In genomic region chr14:50667491-50668007, GRCh38 we compare ENCODE assay signal across 9 cellular contexts. TPM values are rescaled to one million over a fixed set of nuclear protein-coding genes. Genes with fewer than 3 reads are reported as not detected.
A peak's percentile ranks its signal among the peaks of the same experiment; 100 is the strongest.
DNase-seq lines count a peak whose midpoint lies in the region; ATAC-seq, FAIRE-seq and TF ChIP-seq lines count a peak whose summit lies in the region.
"Had no signal": no experiment of that assay in that cellular context is flagged by ENCODE, and none has a peak within 500 bp of the region (broad histone marks: within the 10 kb centered on the region; RNA-seq: fewer than 3 reads in every experiment).

No MANE protein-coding gene starts in this region.

- no peak overlapping the region for H3K4me3 Mint-ChIP-seq in HFFc6
- H3K4me3 Mint-ChIP-seq: nephron had no signal

- H3K27ac ChIP-seq in cardiac muscle cell = peak overlapping the region; percentile 97
- peak overlapping the region; percentile 83 for H3K27ac ChIP-seq in K562 (ENCODE audit: extremely low read depth, low read depth, low read length)
- peak overlapping the region; percentile 82 for H3K27ac ChIP-seq in HepG2 (ENCODE audit: extremely low read length, insufficient read depth, low read length)
- H3K27ac ChIP-seq in thymus (ENCODE audit: low read depth) = peak overlapping the region; percentile 86

- no peak overlapping the region; the same call in 1 of the 2 replicates for H3K27ac Mint-ChIP-seq in HFFc6

- TF ChIP-seq EP300 in K562 (IDR thresholded peaks at IDR 0.05; ENCODE audit: low read length) (no peak), HepG2 (IDR thresholded peaks at IDR 0.05; ENCODE audit: low read depth in 2 of 2, low read length in 2 of 2) (no peak), HepG2 (CRISPR knock-in tag; IDR thresholded peaks at IDR 0.05; ENCODE audit: borderline replicate concordance) (no peak)

- POLR2A ChIA-PET in K562 (lab: Yijun Ruan, JAX) (interaction anchor here (1.4 kb wide), 1 partner anchor 18 kb away, joined by 11 read pairs; no protein-coding TSS in a partner anchor), HepG2 (lab: Yijun Ruan, JAX) (interaction anchor here (1.0 to 1.3 kb wide), 5 partner anchors 8 to 73 kb away, joined by 3 to 6 read pairs (median 4); no protein-coding TSS in a partner anchor)

- ATAC-seq in HG02678 (IDR thresholded peaks at IDR 0.05; ENCODE audit: unreplicated experiment) (peak; percentile 42), K562 (peak; percentile 56), HepG2 (peak; percentile 48)

- in situ Hi-C loops in K562 (cut with MboI) (no loop called here), HepG2 (cut with HindIII; ENCODE audit: extremely low pct_ligation_motif_present, low pct_unique_long_range_greater_than_20kb) (no loop called here)

- intact Hi-C loops in cardiac septum (cut with DNase I) (no loop called here), K562 (cut with micrococcal nuclease) (no loop called here), HepG2 (cut with micrococcal nuclease; ENCODE audit: unreplicated experiment) (loop anchor here (2.0 kb wide), 1 partner anchor 67 kb away; no protein-coding TSS in a partner anchor)

- H3K79me2 ChIP-seq in K562 (ENCODE audit: control insufficient read depth, insufficient read depth, low read length) (peaks cover 49% of the 10 kb centered on the region), HepG2 (ENCODE audit: insufficient read depth, low read length) (peaks cover 22% of the 10 kb centered on the region)

- no peak for DNase-seq in cardiac muscle cell (ENCODE audit: low read depth in 1 of 2, low spot score in 1 of 2)
- no peak for DNase-seq in cardiac septum (ENCODE audit: low spot score)
- DNase-seq in NCI-H69 (lab: John Stamatoyannopoulos, UW) = peak; percentile 82
- peak in 3 of 4 experiments; percentile 22 to 45 (median 25) for DNase-seq in K562 (ENCODE audit: extremely low read depth in 1 of 4, low spot score in 3 of 4)
- DNase-seq in HepG2 (ENCODE audit: low spot score) = no peak
- no peak for DNase-seq in HFFc6

- H3K36me3 Mint-ChIP-seq in HFFc6 (ENCODE audit: low read depth) = peaks cover 24% of the 10 kb centered on the region

- peaks cover 13% of the 10 kb centered on the region for H3K4me1 ChIP-seq in cardiac muscle cell (ENCODE audit: low read depth)
- H3K4me1 ChIP-seq in K562 (replicated peaks in 1 of 2; ENCODE audit: control insufficient read depth in 2 of 2, insufficient read depth in 2 of 2, low read length in 2 of 2) = peaks cover 0 to 2% of the 10 kb centered on the region in 2 experiments; a peak in 3 of 5 replicates
- peaks cover 40% of the 10 kb centered on the region for H3K4me1 ChIP-seq in HepG2 (ENCODE audit: insufficient read depth, low read length)
- no peaks in the 10 kb centered on the region for H3K4me1 ChIP-seq in thymus (ENCODE audit: control insufficient read depth, insufficient read depth, low read length)

- H3K9me3 ChIP-seq in cardiac muscle cell (ENCODE audit: low read depth) (no peaks in the 10 kb centered on the region), K562 (replicated peaks; ENCODE audit: control insufficient read depth, insufficient read depth, low read depth, low read length) (no peaks in the 10 kb centered on the region), HepG2 (ENCODE audit: low read length) (no peaks in the 10 kb centered on the region), thymus (ENCODE audit: control insufficient read depth) (no peaks in the 10 kb centered on the region)

- H3K27me3 ChIP-seq in cardiac muscle cell (no peaks in the 10 kb centered on the region), K562 (ENCODE audit: control insufficient read depth in 2 of 2, insufficient read depth in 2 of 2, low read length in 2 of 2) (no peaks in the 10 kb centered on the region), HepG2 (ENCODE audit: control insufficient read depth in 1 of 2, insufficient read depth in 2 of 2, low read length in 2 of 2) (no peaks in the 10 kb centered on the region), thymus (ENCODE audit: control insufficient read depth, insufficient read depth) (no peaks in the 10 kb centered on the region)

- H3K36me3 ChIP-seq in cardiac muscle cell (no peaks in the 10 kb centered on the region), K562 (ENCODE audit: control insufficient read depth, insufficient read depth, low read length) (peaks cover 10% of the 10 kb centered on the region; the same call in 2 of the 3 replicates), HepG2 (replicated peaks in 1 of 2; ENCODE audit: control insufficient read depth in 1 of 2, insufficient read depth in 2 of 2, low read length in 2 of 2) (peaks cover 0 to 2% of the 10 kb centered on the region in 2 experiments; a peak in 1 of 5 replicates), thymus (ENCODE audit: control insufficient read depth, insufficient read depth) (no peaks in the 10 kb centered on the region)

- H3K9ac ChIP-seq in K562 (ENCODE audit: insufficient read depth in 1 of 2, low read depth in 2 of 2, low read length in 2 of 2) (peak overlapping the region; percentile 70 to 93), HepG2 (ENCODE audit: insufficient read depth, low read depth, low read length) (peak overlapping the region; percentile 78)

- TF ChIP-seq POLR2A in K562 (conservative IDR thresholded peaks at IDR 0.05) (no peak), HepG2 (IDR thresholded peaks at IDR 0.05; ENCODE audit: insufficient read depth in 1 of 2, low read depth in 2 of 2, low read length in 2 of 2) (no peak)

- CTCF ChIA-PET in K562 (lab: Yijun Ruan, JAX; ENCODE audit: low intra/inter-chr PET ratio) = interaction anchor here (0.6 to 0.7 kb wide), 2 partner anchors 648 to 1034 kb away, joined by 3 read pairs; no protein-coding TSS in a partner anchor
- CTCF ChIA-PET in HepG2 (lab: Yijun Ruan, JAX; ENCODE audit: low intra/inter-chr PET ratio, low total read pairs) = no interaction called here

- H2AFZ ChIP-seq in K562 (ENCODE audit: low read depth, low read length) = 0 out of 2 replicates have a peak overlapping the region, but pooled peaks have one; percentile 32
- H2AFZ ChIP-seq in HepG2 (ENCODE audit: low read length) = peak overlapping the region; percentile 71

- no peaks in the 10 kb centered on the region for H3K9me3 Mint-ChIP-seq in HFFc6
- H3K9me3 Mint-ChIP-seq: nephron had no signal

- BruUV-seq in K562 (replicated peaks; lab: Mats Ljungman, UMichigan) = no TSS peak
- TSS peak; percentile 44 for BruUV-seq in HepG2 (replicated peaks; lab: Mats Ljungman, UMichigan)

- peak overlapping the region; percentile 87 for H3K4me3 ChIP-seq in cardiac muscle cell
- H3K4me3 ChIP-seq in K562 = peak overlapping the region; percentile 71
- peak overlapping the region; percentile 84 to 91 (median 85) for H3K4me3 ChIP-seq in HepG2 (replicated peaks in 1 of 3; ENCODE audit: insufficient read depth in 1 of 3, low read depth in 2 of 3, low read length in 3 of 3)
- H3K4me3 ChIP-seq in thymus (ENCODE audit: low read length) = peak overlapping the region; percentile 84

- WGBS in K562 (ENCODE audit: insufficient coverage, low coverage, missing lambda C conversion rate) = under 1% methylated on average over 24 of the region's 30 CpGs
- WGBS in HepG2 (ENCODE audit: low lambda C conversion rate) = under 1% methylated on average over 27 of the region's 30 CpGs
- whole genome bisulfite sequencing in thymus = under 1% methylated on average over 30 of the region's 30 CpGs

- H3K4me2 ChIP-seq in K562 (ENCODE audit: insufficient read depth, low read length) (peak overlapping the region; percentile 88), HepG2 (ENCODE audit: low read depth, low read length) (peak overlapping the region; percentile 79)

- H3K27me3 Mint-ChIP-seq in HFFc6 (ENCODE audit: insufficient read depth) = no peaks in the 10 kb centered on the region; the same call in 1 of the 2 replicates

- FAIRE-seq in K562 (lab: Jason Lieb, UNC) = no peak
- no peak for FAIRE-seq in HepG2 (lab: Jason Lieb, UNC)

- TF ChIP-seq RAD21 in K562 (CRISPR knock-in tag; conservative IDR thresholded peaks at IDR 0.05 in 1 of 2, IDR thresholded peaks at IDR 0.05 in 1 of 2) (no peak), HepG2 (CRISPR knock-in tag; IDR thresholded peaks at IDR 0.05) (no peak)

- peaks cover 19% of the 10 kb centered on the region for H3K4me1 Mint-ChIP-seq in HFFc6 (ENCODE audit: low read depth)

- no peaks in the 10 kb centered on the region for H3K9me1 ChIP-seq in K562 (ENCODE audit: control insufficient read depth, insufficient read depth, low read length)

- TF ChIP-seq CTCF in cardiac muscle cell (IDR thresholded peaks at IDR 0.05; ENCODE audit: low read depth, low read length) (no peak), K562 (IDR thresholded peaks at IDR 0.05 in 2 of 3, conservative IDR thresholded peaks at IDR 0.05 in 1 of 3; ENCODE audit: insufficient read depth in 2 of 3, low read depth in 1 of 3, low read length in 3 of 3) (no peak), HepG2 (CRISPR knock-in tag; IDR thresholded peaks at IDR 0.05) (no peak; the same call in 1 of the 2 replicates), HFFc6 (IDR thresholded peaks at IDR 0.05) (no peak)

- H4K20me1 ChIP-seq in K562 (replicated peaks; ENCODE audit: control insufficient read depth, insufficient read depth, low read length) = no peaks in the 10 kb centered on the region
- H4K20me1 ChIP-seq in HepG2 (ENCODE audit: insufficient read depth, low read length) = peaks cover 2% of the 10 kb centered on the region; the same call in 1 of the 2 replicates

RNA-seq across cellular contexts. Expression of gene SAV1, which starts 0.6 kb away (rescaled TPM):
- 14.8 and 18.6 TPM in 2 replicates for total RNA-seq in cardiac muscle cell
- polyA plus RNA-seq in cardiac muscle cell = 34.4 and 37.1 TPM in 2 replicates
- 25.3 TPM for total RNA-seq in cardiac septum
- 9.0 and 30.9 TPM in 2 replicates for total RNA-seq in K562 (2011; cell fraction: chromatin; rRNA removed; ENCODE audit: low replicate concordance)
- total RNA-seq in K562 (2011; cell fraction: nucleolus; rRNA removed) = 4.5 and 7.2 TPM in 2 replicates
- 16.2 and 30.2 TPM in 2 replicates for total RNA-seq in K562 (2011; cell fraction: nucleoplasm; rRNA removed)
- total RNA-seq in K562 (2014; rRNA removed) = 14.8 and 17.6 TPM in 2 replicates
- total RNA-seq in K562 (2014; rRNA removed; fragmentation: Illumina TruSeq; extraction: Trizol) = 17.5 and 20.7 TPM in 2 replicates
- total RNA-seq in K562 (2015; rRNA removed; fragmentation: Illumina TruSeq; extraction: Trizol) = 11.5 and 13.4 TPM in 2 replicates
- 16.4 and 17.6 TPM in 2 replicates for total RNA-seq in K562 (2021)
- polyA plus RNA-seq in K562 (2011; rRNA removed) = 9.6 and 16.1 TPM in 2 replicates
- 3.7 and 6.0 TPM in 2 replicates for polyA plus RNA-seq in K562 (2011; cell fraction: cytosol; rRNA removed)
- 2.5 and 3.7 TPM in 2 replicates for polyA plus RNA-seq in K562 (2011; cell fraction: nucleus; rRNA removed)
- polyA plus RNA-seq in K562 (2012) = 13.8 and 16.4 TPM in 2 replicates
- 13.9 and 18.1 TPM in 2 replicates for polyA plus RNA-seq in K562 (2014; fragmentation: Illumina TruSeq; extraction: Trizol)
- polyA plus RNA-seq in K562 (2014; fragmentation: Nextera tagmentation; extraction: Ambion mirVana) = 1 to 10 TPM; 6.5 to 6.9 TPM
- 13.2 and 15.3 TPM in 2 replicates for polyA plus RNA-seq in K562 (2014; rRNA removed)
- polyA minus RNA-seq in K562 (2011; rRNA and poly(A)+ RNA removed) = 13.4 and 13.8 TPM in 2 replicates
- polyA minus RNA-seq in K562 (2011; cell fraction: cytosol; rRNA and poly(A)+ RNA removed) = 7.0 and 7.7 TPM in 2 replicates
- polyA minus RNA-seq in K562 (2011; cell fraction: nucleus; rRNA and poly(A)+ RNA removed) = 4.7 and 10.2 TPM in 2 replicates
- 8.1 and 8.2 TPM in 2 replicates for total RNA-seq in HepG2 (2016; rRNA removed; fragmentation: Illumina TruSeq; extraction: Trizol)
- 5.7 and 6.1 TPM in 2 replicates for total RNA-seq in HepG2 (2016; cell fraction: cytosol; rRNA removed; fragmentation: Illumina TruSeq; extraction: Trizol; ENCODE audit: low read depth)
- total RNA-seq in HepG2 (2016; cell fraction: insoluble cytoplasmic fraction; rRNA removed; fragmentation: Illumina TruSeq; extraction: Trizol) = 8.2 and 10.4 TPM in 2 replicates
- total RNA-seq in HepG2 (2016; cell fraction: membrane; rRNA removed; fragmentation: Illumina TruSeq; extraction: Trizol) = 14.1 and 14.6 TPM in 2 replicates
- total RNA-seq in HepG2 (2016; cell fraction: nucleus; rRNA removed; fragmentation: Illumina TruSeq; extraction: Trizol) = 8.7 and 12.4 TPM in 2 replicates
- polyA plus RNA-seq in HepG2 (2011; rRNA removed) = 6.2 and 7.3 TPM in 2 replicates
- 3.8 and 5.5 TPM in 2 replicates for polyA plus RNA-seq in HepG2 (2011; cell fraction: cytosol; rRNA removed)
- 1.7 and 3.1 TPM in 2 replicates for polyA plus RNA-seq in HepG2 (2011; cell fraction: nucleus; rRNA removed)
- 8.6 and 11.5 TPM in 2 replicates for polyA plus RNA-seq in HepG2 (2012)
- 6.8 and 7.8 TPM in 2 replicates for polyA plus RNA-seq in HepG2 (2016; cell fraction: cytosol; fragmentation: Illumina TruSeq; extraction: Trizol; ENCODE audit: low read depth)
- polyA plus RNA-seq in HepG2 (2016; cell fraction: insoluble cytoplasmic fraction; fragmentation: Illumina TruSeq; extraction: Trizol; ENCODE audit: low read depth) = 12.2 and 17.2 TPM in 2 replicates
- 17.1 and 18.9 TPM in 2 replicates for polyA plus RNA-seq in HepG2 (2016; cell fraction: membrane; fragmentation: Illumina TruSeq; extraction: Trizol; ENCODE audit: low read depth)
- 9.8 and 9.9 TPM in 2 replicates for polyA plus RNA-seq in HepG2 (2016; cell fraction: nucleus; fragmentation: Illumina TruSeq; extraction: Trizol; ENCODE audit: insufficient read depth, low read depth)
- polyA minus RNA-seq in HepG2 (2011; rRNA and poly(A)+ RNA removed; ENCODE audit: low replicate concordance) = 2.9 and 12.9 TPM in 2 replicates
- polyA minus RNA-seq in HepG2 (2011; cell fraction: cytosol; rRNA and poly(A)+ RNA removed) = 5.4 and 6.7 TPM in 2 replicates
- 16.2 and 17.7 TPM in 2 replicates for polyA minus RNA-seq in HepG2 (2011; cell fraction: nucleus; rRNA and poly(A)+ RNA removed)
- 25.9 TPM for polyA plus RNA-seq in thymus
- 10 to 100 TPM; 23.3 to 32.6 (median 30.5) TPM for total RNA-seq in HFFc6 (2021; fragmentation: NEBNext Ultra II Directional; extraction: Animal tissue kit (Norgen Biotek cat#: 25700))

Comparison
In these comparisons a context has a peak if more than half of its experiments do, and no peak if none do; other contexts are left out.
1. DNase-seq: peak in NCI-H69 (single experiment) and K562 (3 of 4); none in cardiac muscle cell (0 of 2), cardiac septum (single experiment), HepG2 (single experiment) and HFFc6 (single experiment).
2. Peak in every context shown above with its lines, with median percentiles within 50 percentile points of each other: H3K27ac ChIP-seq, H3K4me3 ChIP-seq and ATAC-seq.